ENCODE assay signal across 11 cellular contexts in genomic region chr9:96852676-96853075, GRCh38. TPM values are rescaled to one million over a fixed set of nuclear protein-coding genes. Genes with fewer than 3 reads are reported as not detected.
A peak's percentile ranks its signal among the peaks of the same experiment; 100 is the strongest.
DNase-seq lines count a peak whose midpoint lies in the region; ATAC-seq and TF ChIP-seq lines count a peak whose summit lies in the region.
"Had no signal": no experiment of that assay in that cellular context is flagged by ENCODE, and none has a peak within 500 bp of the region (broad histone marks: within the 10 kb centered on the region; RNA-seq: fewer than 3 reads in every experiment).

No MANE protein-coding gene starts in this region.

- H3K36me3 Mint-ChIP-seq in activated CD4-positive, alpha-beta memory T cell treated with anti-CD3 and anti-CD28 coated beads, Interleukin-2, amount 10 ng/mL, durations not matched to agents 7 days and 5 days (ENCODE audit: low read depth) = peaks cover 31% of the 10 kb centered on the region

- no peak for TF ChIP-seq CTCF in left ventricle myocardium inferior (IDR thresholded peaks at IDR 0.05; ENCODE audit: borderline replicate concordance)
- TF ChIP-seq CTCF in right atrium auricular region (IDR thresholded peaks at IDR 0.05) = no peak
- TF ChIP-seq CTCF in suprapubic skin (IDR thresholded peaks at IDR 0.05) = no peak
- no peak for TF ChIP-seq CTCF in upper lobe of right lung (IDR thresholded peaks at IDR 0.05)
- TF ChIP-seq CTCF in BE2C (IDR thresholded peaks at IDR 0.05; ENCODE audit: low read depth, low read length) = no peak

- H3K27ac Mint-ChIP-seq in activated CD4-positive, alpha-beta memory T cell treated with anti-CD3 and anti-CD28 coated beads, Interleukin-2, amount 10 ng/mL, durations not matched to agents 7 days and 5 days = no peak overlapping the region

- CTCF ChIA-PET in activated CD4-positive, alpha-beta memory T cell treated with anti-CD3 and anti-CD28 coated beads, Interleukin-2, amount 10 ng/mL, durations not matched to agents 7 days and 5 days (lab: Charles Lee) = no interaction called here

- H3K4me1 ChIP-seq in left ventricle myocardium inferior (peaks cover 39% of the 10 kb centered on the region), right atrium auricular region (peaks cover 0 to 17% of the 10 kb centered on the region in 2 donors), suprapubic skin (peaks cover 28% of the 10 kb centered on the region), upper lobe of right lung (peaks cover 22% of the 10 kb centered on the region), BE2C (no peaks in the 10 kb centered on the region)

- peak overlapping the region; percentile 99 for H3K4me3 Mint-ChIP-seq in activated CD4-positive, alpha-beta memory T cell treated with anti-CD3 and anti-CD28 coated beads, Interleukin-2, amount 10 ng/mL, durations not matched to agents 7 days and 5 days

- H3K9me3 ChIP-seq in left ventricle myocardium inferior (replicated peaks) = peaks cover 11% of the 10 kb centered on the region
- H3K9me3 ChIP-seq in right atrium auricular region = no peaks in the 10 kb centered on the region
- peaks cover 8% of the 10 kb centered on the region for H3K9me3 ChIP-seq in suprapubic skin
- no peaks in the 10 kb centered on the region for H3K9me3 ChIP-seq in upper lobe of right lung
- no peaks in the 10 kb centered on the region; the same call in 1 of the 2 replicates for H3K9me3 ChIP-seq in BE2C
- H3K9me3 ChIP-seq: colonic mucosa had no signal

- H3K9me3 Mint-ChIP-seq in activated CD4-positive, alpha-beta memory T cell treated with anti-CD3 and anti-CD28 coated beads, Interleukin-2, amount 10 ng/mL, durations not matched to agents 7 days and 5 days = peaks cover 22% of the 10 kb centered on the region

- H3K4me3 ChIP-seq in left ventricle myocardium inferior = peak overlapping the region; percentile 89
- no peak overlapping the region for H3K4me3 ChIP-seq in right atrium auricular region
- H3K4me3 ChIP-seq in suprapubic skin = peak overlapping the region; percentile 95
- no peak overlapping the region for H3K4me3 ChIP-seq in upper lobe of right lung
- no peak overlapping the region for H3K4me3 ChIP-seq in BE2C (ENCODE audit: low read depth, low read length)

- TF ChIP-seq EP300 in suprapubic skin (IDR thresholded peaks at IDR 0.05) = no peak

- POLR2A ChIA-PET in activated CD4-positive, alpha-beta memory T cell treated with anti-CD3 and anti-CD28 coated beads, Interleukin-2, amount 10 ng/mL, durations not matched to agents 7 days and 5 days (lab: Charles Lee) = no interaction called here

- H3K27me3 ChIP-seq in left ventricle myocardium inferior (ENCODE audit: low read depth) = no peaks in the 10 kb centered on the region
- no peaks in the 10 kb centered on the region for H3K27me3 ChIP-seq in right atrium auricular region
- no peaks in the 10 kb centered on the region for H3K27me3 ChIP-seq in suprapubic skin
- no peaks in the 10 kb centered on the region for H3K27me3 ChIP-seq in upper lobe of right lung
- no peaks in the 10 kb centered on the region for H3K27me3 ChIP-seq in BE2C
- H3K27me3 ChIP-seq: colonic mucosa, Peyer's patch had no signal

- peaks cover 28% of the 10 kb centered on the region for H3K4me1 Mint-ChIP-seq in activated CD4-positive, alpha-beta memory T cell treated with anti-CD3 and anti-CD28 coated beads, Interleukin-2, amount 10 ng/mL, durations not matched to agents 7 days and 5 days

- TF ChIP-seq POLR2A in suprapubic skin (IDR thresholded peaks at IDR 0.05) = no peak

- DNase-seq in left ventricle myocardium inferior = no peak
- DNase-seq in right atrium auricular region (ENCODE audit: low spot score) = no peak
- no peak for DNase-seq in activated CD4-positive, alpha-beta memory T cell treated with anti-CD3 and anti-CD28 coated beads, Interleukin-2, amount 10 ng/mL, durations not matched to agents 7 days and 5 days
- peak; percentile 23 for DNase-seq in iris pigment epithelial cell (ENCODE audit: low read depth)
- no peak for DNase-seq in suprapubic skin (ENCODE audit: low spot score in 2 of 2)
- no peak for DNase-seq in upper lobe of right lung
- no peak for DNase-seq in SIG-M5 (lab: John Stamatoyannopoulos, UW)
- DNase-seq in BE2C = no peak
- DNase-seq: colonic mucosa, nucleus accumbens, Peyer's patch had no signal

- intact Hi-C loops in left ventricle myocardium inferior (cut with micrococcal nuclease) = no loop called here
- intact Hi-C loops in upper lobe of right lung (cut with DNase I) = no loop called here

- H3K27me3 Mint-ChIP-seq in activated CD4-positive, alpha-beta memory T cell treated with anti-CD3 and anti-CD28 coated beads, Interleukin-2, amount 10 ng/mL, durations not matched to agents 7 days and 5 days = peaks cover 17% of the 10 kb centered on the region

- WGBS in suprapubic skin = 59% methylated on average over 4 of the region's 4 CpGs

- H3K36me3 ChIP-seq in left ventricle myocardium inferior (no peaks in the 10 kb centered on the region), right atrium auricular region (no peaks in the 10 kb centered on the region), suprapubic skin (peaks cover 4% of the 10 kb centered on the region), upper lobe of right lung (no peaks in the 10 kb centered on the region), BE2C (no peaks in the 10 kb centered on the region)
- H3K36me3 ChIP-seq: colonic mucosa, Peyer's patch had no signal

- H3K27ac ChIP-seq in left ventricle myocardium inferior (replicated peaks) = no peak overlapping the region
- H3K27ac ChIP-seq in right atrium auricular region = no peak overlapping the region
- H3K27ac ChIP-seq in suprapubic skin = no peak overlapping the region
- no peak overlapping the region for H3K27ac ChIP-seq in upper lobe of right lung
- H3K27ac ChIP-seq: colonic mucosa, Peyer's patch had no signal

- no peak for ATAC-seq in upper lobe of right lung

RNA-seq across cellular contexts. Expression of gene ZNF782, which starts 1.6 kb away (rescaled TPM):
- total RNA-seq in left ventricle myocardium inferior = 3.7 TPM
- 1 to 10 TPM; 4.6 to 5.5 TPM for total RNA-seq in right atrium auricular region
- 1 to 10 TPM; 3.1 to 4.2 TPM for total RNA-seq in activated CD4-positive, alpha-beta memory T cell treated with anti-CD3 and anti-CD28 coated beads, Interleukin-2, amount 10 ng/mL, durations not matched to agents 7 days and 5 days
- 10 to 100 TPM in 3 of 4 donors, 1 to 10 TPM in 1; 7.9 to 27.8 (median 11.9) TPM for total RNA-seq in suprapubic skin
- 4.5 TPM for total RNA-seq in upper lobe of right lung
- 3.4 TPM for polyA plus RNA-seq in BE2C (2012; ENCODE audit: insufficient read depth, insufficient read length, low read depth)

Comparison
In these comparisons a context has a peak if more than half of its experiments do, and no peak if none do; other contexts are left out.
1. H3K4me3 ChIP-seq: peak in left ventricle myocardium inferior (single experiment) and suprapubic skin (single experiment); none in right atrium auricular region (0 of 2), upper lobe of right lung (single experiment) and BE2C (single experiment).